Comparison of ENCODE assay signal across 10 cellular contexts in genomic region chr16:75264999-75265910, GRCh38. TPM values are rescaled to one million over a fixed set of nuclear protein-coding genes. Genes with fewer than 3 reads are reported as not detected.
DNase-seq lines count a peak whose midpoint lies in the region; ATAC-seq lines count a peak whose summit lies in the region.
"Had no signal": no experiment of that assay in that cellular context is flagged by ENCODE, and none has a peak within 500 bp of the region (broad histone marks: within the 10 kb centered on the region; RNA-seq: fewer than 3 reads in every experiment).

No MANE protein-coding gene starts in this region.

- 1 to 2% (median 1%) methylated on average over 35 to 74 of the region's 74 CpGs for WGBS in adipose tissue, 3 donors

- no peak overlapping the region for H3K27ac Mint-ChIP-seq in stimulated activated naive B cell treated with anti-CD40 and anti-IgM and Interleukin-4, amounts not matched to agents 10 μg/mL and 1 μg/mL and 100 μg/mL, for 72 hours
- H3K27ac Mint-ChIP-seq: activated naive CD8-positive, alpha-beta T cell treated with anti-CD3 and anti-CD28 coated beads, Interleukin-2, amount 10 ng/mL, durations not matched to agents 7 days and 5 days had no signal

- peak; percentile 23 for DNase-seq in NCI-H748 (lab: John Stamatoyannopoulos, UW; ENCODE audit: unreplicated experiment)
- no peak for DNase-seq in NCI-H748 treated with DMSO at 0.1 percent for 48 hours (lab: John Stamatoyannopoulos, UW)
- peak; percentile 63 for DNase-seq in iPS-NIHi11 (ENCODE audit: low spot score)
- DNase-seq in stimulated activated naive B cell treated with anti-CD40 and anti-IgM and Interleukin-4, amounts not matched to agents 10 μg/mL and 1 μg/mL and 100 μg/mL, for 72 hours = no peak
- DNase-seq in NCI-H2107 treated with DMSO at 0.1 percent for 48 hours (lab: John Stamatoyannopoulos, UW; ENCODE audit: unreplicated experiment) = no peak
- DNase-seq in HuH-7 (ENCODE audit: low spot score) = no peak
- DNase-seq: activated naive CD8-positive, alpha-beta T cell treated with anti-CD3 and anti-CD28 coated beads, Interleukin-2, amount 10 ng/mL, durations not matched to agents 7 days and 5 days; DND-41 had no signal

- H3K4me1 Mint-ChIP-seq in stimulated activated naive B cell treated with anti-CD40 and anti-IgM and Interleukin-4, amounts not matched to agents 10 μg/mL and 1 μg/mL and 100 μg/mL, for 72 hours = peaks cover 8 to 18% of the 10 kb centered on the region in 2 donors
- H3K4me1 Mint-ChIP-seq: activated naive CD8-positive, alpha-beta T cell treated with anti-CD3 and anti-CD28 coated beads, Interleukin-2, amount 10 ng/mL, durations not matched to agents 7 days and 5 days had no signal

- H3K27ac ChIP-seq in adipose tissue (ENCODE audit: low read depth, low read length) = peak overlapping the region; percentile 88

- no peaks in the 10 kb centered on the region for H3K36me3 Mint-ChIP-seq in stimulated activated naive B cell treated with anti-CD40 and anti-IgM and Interleukin-4, amounts not matched to agents 10 μg/mL and 1 μg/mL and 100 μg/mL, for 72 hours
- H3K36me3 Mint-ChIP-seq: activated naive CD8-positive, alpha-beta T cell treated with anti-CD3 and anti-CD28 coated beads, Interleukin-2, amount 10 ng/mL, durations not matched to agents 7 days and 5 days had no signal

- peak overlapping the region; percentile 65 to 79 for H3K4me3 Mint-ChIP-seq in stimulated activated naive B cell treated with anti-CD40 and anti-IgM and Interleukin-4, amounts not matched to agents 10 μg/mL and 1 μg/mL and 100 μg/mL, for 72 hours
- H3K4me3 Mint-ChIP-seq: activated naive CD8-positive, alpha-beta T cell treated with anti-CD3 and anti-CD28 coated beads, Interleukin-2, amount 10 ng/mL, durations not matched to agents 7 days and 5 days had no signal

- no peaks in the 10 kb centered on the region for H3K9me3 Mint-ChIP-seq in stimulated activated naive B cell treated with anti-CD40 and anti-IgM and Interleukin-4, amounts not matched to agents 10 μg/mL and 1 μg/mL and 100 μg/mL, for 72 hours
- H3K9me3 Mint-ChIP-seq: activated naive CD8-positive, alpha-beta T cell treated with anti-CD3 and anti-CD28 coated beads, Interleukin-2, amount 10 ng/mL, durations not matched to agents 7 days and 5 days had no signal

- peak; percentile 24 for ATAC-seq in HG02938 (IDR thresholded peaks at IDR 0.05; ENCODE audit: unreplicated experiment)
- ATAC-seq in stimulated activated naive B cell treated with anti-CD40 and anti-IgM and Interleukin-4, amounts not matched to agents 10 μg/mL and 1 μg/mL and 100 μg/mL, for 72 hours (replicated peaks) = peak; percentile 5 to 17

- H3K27me3 Mint-ChIP-seq in stimulated activated naive B cell treated with anti-CD40 and anti-IgM and Interleukin-4, amounts not matched to agents 10 μg/mL and 1 μg/mL and 100 μg/mL, for 72 hours = peaks cover 58 to 68% of the 10 kb centered on the region in 2 donors

RNA-seq across cellular contexts. Expression of gene BCAR1, which starts 13.8 kb away (rescaled TPM):
- 10 to 100 TPM; 28.6 to 64.0 (median 28.7) TPM for polyA plus RNA-seq in adipose tissue

RNA-seq across cellular contexts. Expression of gene CTRB1, which starts 46.5 kb away (rescaled TPM):
- polyA plus RNA-seq in adipose tissue = over 10,000 TPM in 1 of 3 donors, 1 to 10 TPM in 2; 1.8 to 25,796 (median 9.4) TPM

RNA-seq across cellular contexts. Expression of gene CTRB2, which starts 58.3 kb away (rescaled TPM):
- polyA plus RNA-seq in adipose tissue = over 10,000 TPM in 1 of 3 donors, 10 to 100 TPM in 1, 1 to 10 TPM in 1; 1.9 to 31,205 (median 11.5) TPM

Comparison
In these comparisons a context has a peak if more than half of its experiments do, and no peak if none do; other contexts are left out.
1. DNase-seq: peak in NCI-H748 (single experiment) and iPS-NIHi11 (single experiment); none in NCI-H748 treated with DMSO at 0.1 percent for 48 hours (single experiment), stimulated activated naive B cell treated with anti-CD40 and anti-IgM and Interleukin-4, amounts not matched to agents 10 μg/mL and 1 μg/mL and 100 μg/mL, for 72 hours (single experiment), NCI-H2107 treated with DMSO at 0.1 percent for 48 hours (single experiment) and HuH-7 (single experiment).